In the genomic region with DNA sequence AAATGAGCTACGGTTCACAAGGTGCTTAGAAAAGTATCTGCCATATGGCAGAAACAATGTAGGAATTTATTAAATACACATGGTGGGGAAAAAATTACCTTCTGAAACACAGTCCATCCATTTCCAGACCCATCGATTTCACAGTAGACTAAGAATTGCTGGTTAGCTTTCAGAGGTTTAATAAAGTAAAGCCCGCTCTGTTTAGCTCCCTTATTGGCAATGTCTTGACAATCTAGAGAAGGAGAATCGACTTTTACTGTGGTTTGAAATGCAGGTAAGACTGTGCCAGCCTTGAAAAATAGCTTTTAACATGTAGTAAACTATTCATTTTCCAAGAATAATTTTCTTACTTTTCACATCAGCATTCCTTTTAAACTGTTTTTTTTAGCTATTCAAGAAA, we compare ENCODE assay signal across 37 cellular contexts. TPM values are rescaled to one million over a fixed set of nuclear protein-coding genes. Genes with fewer than 3 reads are reported as not detected.
"Had no signal": no experiment of that assay in that cellular context is flagged by ENCODE, and none has a peak within 500 bp of the region (broad histone marks: within the 10 kb centered on the region; RNA-seq: fewer than 3 reads in every experiment).

No MANE protein-coding gene starts in this region.

- H3K4me3 ChIP-seq: adrenal gland, body of pancreas, breast epithelium had no signal

- FAIRE-seq: astrocyte, TTC549 had no signal

- H3K36me3 ChIP-seq: adrenal gland, brain microvascular endothelial cell, breast epithelium had no signal

- H3K36me3 Mint-ChIP-seq: activated naive CD4-positive, alpha-beta T cell treated with anti-CD3 and anti-CD28 coated beads, Interleukin-2, amount 50 U/mL, for 72 hours; activated naive CD8-positive, alpha-beta T cell treated with anti-CD3 and anti-CD28 coated beads for 36 hours had no signal

- H3K4me1 Mint-ChIP-seq: activated B cell treated with CpG ODN at 0.5 μM for 24 hours; activated CD4-positive, alpha-beta memory T cell treated with anti-CD3 and anti-CD28 coated beads, Interleukin-2, amount 10 ng/mL, durations not matched to agents 7 days and 5 days; activated CD4-positive, alpha-beta T cell treated with anti-CD3 and anti-CD28 coated beads, Interleukin-2, amount 10 ng/mL, durations not matched to agents 7 days and 5 days; activated naive CD8-positive, alpha-beta T cell treated with anti-CD3 and anti-CD28 coated beads for 36 hours; activated T-helper 17 cell treated with anti-CD3 and anti-CD28 coated beads, Interleukin-2, amount 50 U/mL, for 72 hours had no signal

- ATAC-seq: activated naive CD4-positive, alpha-beta T cell treated with anti-CD3 and anti-CD28 coated beads, Interleukin-2, amount 50 U/mL, for 72 hours; activated T-cell treated with anti-CD3 and anti-CD28 coated beads, Interleukin-2, amount 50 U/mL, for 4 hours; activated T-cell treated with anti-CD3 and anti-CD28 coated beads, Interleukin-2, amount 50 U/mL, for 72 hours; activated T-helper 17 cell treated with anti-CD3 and anti-CD28 coated beads, Interleukin-2, amount 50 U/mL, for 72 hours; body of pancreas had no signal

- H3K4me1 ChIP-seq: adrenal gland, body of pancreas, breast epithelium had no signal

- H3K27ac Mint-ChIP-seq: activated B cell treated with CpG ODN at 0.5 μM for 24 hours; activated CD4-positive, alpha-beta memory T cell treated with anti-CD3 and anti-CD28 coated beads, Interleukin-2, amount 10 ng/mL, durations not matched to agents 7 days and 5 days; activated CD4-positive, alpha-beta T cell treated with anti-CD3 and anti-CD28 coated beads, Interleukin-2, amount 10 ng/mL, durations not matched to agents 7 days and 5 days; activated naive CD4-positive, alpha-beta T cell treated with anti-CD3 and anti-CD28 coated beads for 36 hours; activated naive CD4-positive, alpha-beta T cell treated with anti-CD3 and anti-CD28 coated beads, Interleukin-2, amount 50 U/mL, for 72 hours; activated naive CD8-positive, alpha-beta T cell treated with anti-CD3 and anti-CD28 coated beads for 36 hours; activated T-cell treated with anti-CD3 and anti-CD28 coated beads, Interleukin-2, amount 50 U/mL, for 72 hours; activated T-helper 1 cell treated with anti-CD3 and anti-CD28 coated beads, Interleukin-12 subunit alpha, Interleukin-12 subunit beta, Interleukin-2, Interleukin-4 antibody, amounts not matched to agents 30 ng/mL and 10 ng/mL and 1 ng/mL, durations not matched to agents 14 hours and 24 hours and 36 hours; activated T-helper 17 cell treated with anti-CD3 and anti-CD28 coated beads, Interleukin-2, amount 50 U/mL, for 72 hours; T-helper 1 cell treated with Interleukin-12 subunit alpha and Interleukin-12 subunit beta and Interleukin-4 antibody, amounts not matched to agents 30 μg/mL and 1 μg/mL, for 36 hours; T-helper 2 cell treated with Interferon-gamma antibody and Interleukin-4, amounts not matched to agents 5 μg/mL and 100 μg/mL, for 36 hours had no signal

- H3K9me3 ChIP-seq: adrenal gland, body of pancreas, breast epithelium had no signal

- H3K4me3 Mint-ChIP-seq: activated B cell treated with CpG ODN at 0.5 μM for 24 hours; activated CD4-positive, alpha-beta memory T cell treated with anti-CD3 and anti-CD28 coated beads, Interleukin-2, amount 10 ng/mL, durations not matched to agents 7 days and 5 days; activated CD4-positive, alpha-beta T cell treated with anti-CD3 and anti-CD28 coated beads, Interleukin-2, amount 10 ng/mL, durations not matched to agents 7 days and 5 days; activated naive CD4-positive, alpha-beta T cell treated with anti-CD3 and anti-CD28 coated beads for 36 hours; activated naive CD8-positive, alpha-beta T cell treated with anti-CD3 and anti-CD28 coated beads for 36 hours; activated T-cell treated with anti-CD3 and anti-CD28 coated beads, Interleukin-2, amount 50 U/mL, for 4 hours; activated T-cell treated with anti-CD3 and anti-CD28 coated beads, Interleukin-2, amount 50 U/mL, for 72 hours; activated T-helper 1 cell treated with anti-CD3 and anti-CD28 coated beads, Interleukin-12 subunit alpha, Interleukin-12 subunit beta, Interleukin-2, Interleukin-4 antibody, amounts not matched to agents 30 ng/mL and 10 ng/mL and 1 ng/mL, durations not matched to agents 14 hours and 24 hours and 36 hours; activated T-helper 17 cell treated with anti-CD3 and anti-CD28 coated beads, Interleukin-2, amount 50 U/mL, for 72 hours; T-helper 1 cell treated with Interleukin-12 subunit alpha and Interleukin-12 subunit beta and Interleukin-4 antibody, amounts not matched to agents 30 μg/mL and 1 μg/mL, for 36 hours; T-helper 2 cell treated with Interferon-gamma antibody and Interleukin-4, amounts not matched to agents 5 μg/mL and 100 μg/mL, for 36 hours had no signal

- H3K27me3 ChIP-seq: adrenal gland, body of pancreas, brain microvascular endothelial cell, breast epithelium had no signal

- H3K27ac ChIP-seq: adrenal gland, body of pancreas, brain microvascular endothelial cell, breast epithelium, VCaP had no signal

- DNase-seq: activated B cell treated with CpG ODN at 0.5 μM for 24 hours; activated CD4-positive, alpha-beta memory T cell treated with anti-CD3 and anti-CD28 coated beads, Interleukin-2, amount 10 ng/mL, durations not matched to agents 7 days and 5 days; activated CD4-positive, alpha-beta T cell treated with anti-CD3 and anti-CD28 coated beads for 48 hours; activated CD4-positive, alpha-beta T cell treated with anti-CD3 and anti-CD28 coated beads, Interleukin-2, amount 10 ng/mL, durations not matched to agents 7 days and 5 days; activated CD4-positive, alpha-beta T cell treated with anti-CD3 and anti-CD28 coated beads, Interleukin-2, amount 50 U/mL, for 48 hours; activated CD4-positive, CD25-positive, alpha-beta regulatory T cell treated with anti-CD3 and anti-CD28 coated beads, Interleukin-2, amount 50 U/mL, for 72 hours; activated CD8-positive, alpha-beta memory T cell treated with anti-CD3 and anti-CD28 coated beads, Interleukin-2, amount 50 U/mL, for 4 hours; activated effector memory CD4-positive, alpha-beta T cell treated with anti-CD3 and anti-CD28 coated beads, Interleukin-2, amount 50 U/mL, for 16 hours; activated gamma-delta T cell treated with Interleukin-2 at 50 U/mL for 16 hours; activated naive CD4-positive, alpha-beta T cell; activated naive CD4-positive, alpha-beta T cell treated with anti-CD3 and anti-CD28 coated beads for 36 hours; activated naive CD4-positive, alpha-beta T cell treated with anti-CD3 and anti-CD28 coated beads, Interleukin-2, amount 50 U/mL, for 16 hours; activated naive CD8-positive, alpha-beta T cell treated with anti-CD3 and anti-CD28 coated beads for 36 hours; activated T-cell treated with anti-CD3 and anti-CD28 coated beads for 4 hours; activated T-cell treated with anti-CD3 and anti-CD28 coated beads, Interleukin-2, amount 50 U/mL, for 1 hour; activated T-cell treated with anti-CD3 and anti-CD28 coated beads, Interleukin-2, amount 50 U/mL, for 4 hours; activated T-cell treated with anti-CD3 and anti-CD28 coated beads, Interleukin-2, amount 50 U/mL, for 72 hours; adrenal gland; amniotic stem cell; aorta; body of pancreas; brain microvascular endothelial cell; central memory CD4-positive, alpha-beta T cell; T-helper 1 cell; T-helper 2 cell; T-helper 9 cell had no signal

- H3K9me3 Mint-ChIP-seq: activated B cell treated with CpG ODN at 0.5 μM for 24 hours; activated CD4-positive, alpha-beta memory T cell treated with anti-CD3 and anti-CD28 coated beads, Interleukin-2, amount 10 ng/mL, durations not matched to agents 7 days and 5 days; activated CD4-positive, alpha-beta T cell treated with anti-CD3 and anti-CD28 coated beads, Interleukin-2, amount 10 ng/mL, durations not matched to agents 7 days and 5 days; activated naive CD4-positive, alpha-beta T cell treated with anti-CD3 and anti-CD28 coated beads for 36 hours; activated naive CD4-positive, alpha-beta T cell treated with anti-CD3 and anti-CD28 coated beads, Interleukin-2, amount 50 U/mL, for 72 hours; activated naive CD8-positive, alpha-beta T cell treated with anti-CD3 and anti-CD28 coated beads for 36 hours; activated T-cell treated with anti-CD3 and anti-CD28 coated beads, Interleukin-2, amount 50 U/mL, for 4 hours; activated T-cell treated with anti-CD3 and anti-CD28 coated beads, Interleukin-2, amount 50 U/mL, for 72 hours; activated T-helper 1 cell treated with anti-CD3 and anti-CD28 coated beads, Interleukin-12 subunit alpha, Interleukin-12 subunit beta, Interleukin-2, Interleukin-4 antibody, amounts not matched to agents 30 ng/mL and 10 ng/mL and 1 ng/mL, durations not matched to agents 14 hours and 24 hours and 36 hours; activated T-helper 17 cell treated with anti-CD3 and anti-CD28 coated beads, Interleukin-2, amount 50 U/mL, for 72 hours; T-helper 1 cell treated with Interleukin-12 subunit alpha and Interleukin-12 subunit beta and Interleukin-4 antibody, amounts not matched to agents 30 μg/mL and 1 μg/mL, for 36 hours; T-helper 2 cell treated with Interferon-gamma antibody and Interleukin-4, amounts not matched to agents 5 μg/mL and 100 μg/mL, for 36 hours had no signal

RNA-seq across cellular contexts. Expression of a gene that starts 2.9 kb away (rescaled TPM):
- total RNA-seq: activated B cell treated with CpG ODN at 0.5 μM for 24 hours; activated CD4-positive, alpha-beta memory T cell treated with anti-CD3 and anti-CD28 coated beads, Interleukin-2, amount 10 ng/mL, durations not matched to agents 7 days and 5 days; activated CD4-positive, alpha-beta T cell treated with anti-CD3 and anti-CD28 coated beads, Interleukin-2, amount 10 ng/mL, durations not matched to agents 7 days and 5 days; activated CD8-positive, alpha-beta memory T cell treated with anti-CD3 and anti-CD28 coated beads for 36 hours; activated naive CD4-positive, alpha-beta T cell treated with anti-CD3 and anti-CD28 coated beads for 36 hours; activated naive CD4-positive, alpha-beta T cell treated with anti-CD3 and anti-CD28 coated beads, Interleukin-2, amount 50 U/mL, for 72 hours; activated naive CD8-positive, alpha-beta T cell treated with anti-CD3 and anti-CD28 coated beads for 36 hours; activated T-cell treated with anti-CD3 and anti-CD28 coated beads, Interleukin-2, amount 50 U/mL, for 72 hours; activated T-helper 1 cell treated with anti-CD3 and anti-CD28 coated beads, Interleukin-12 subunit alpha, Interleukin-12 subunit beta, Interleukin-2, Interleukin-4 antibody, amounts not matched to agents 30 ng/mL and 10 ng/mL and 1 ng/mL, durations not matched to agents 14 hours and 24 hours and 36 hours; activated T-helper 17 cell treated with anti-CD3 and anti-CD28 coated beads, Interleukin-2, amount 50 U/mL, for 72 hours; astrocyte; body of pancreas; cardiac septum had no signal

RNA-seq across cellular contexts. Expression of a gene that starts 19.0 kb away (rescaled TPM):
- total RNA-seq: activated B cell treated with CpG ODN at 0.5 μM for 24 hours; activated CD4-positive, alpha-beta memory T cell treated with anti-CD3 and anti-CD28 coated beads, Interleukin-2, amount 10 ng/mL, durations not matched to agents 7 days and 5 days; activated CD4-positive, alpha-beta T cell treated with anti-CD3 and anti-CD28 coated beads, Interleukin-2, amount 10 ng/mL, durations not matched to agents 7 days and 5 days; activated CD8-positive, alpha-beta memory T cell treated with anti-CD3 and anti-CD28 coated beads for 36 hours; activated naive CD4-positive, alpha-beta T cell treated with anti-CD3 and anti-CD28 coated beads for 36 hours; activated naive CD4-positive, alpha-beta T cell treated with anti-CD3 and anti-CD28 coated beads, Interleukin-2, amount 50 U/mL, for 72 hours; activated naive CD8-positive, alpha-beta T cell treated with anti-CD3 and anti-CD28 coated beads for 36 hours; activated T-cell treated with anti-CD3 and anti-CD28 coated beads, Interleukin-2, amount 50 U/mL, for 72 hours; activated T-helper 1 cell treated with anti-CD3 and anti-CD28 coated beads, Interleukin-12 subunit alpha, Interleukin-12 subunit beta, Interleukin-2, Interleukin-4 antibody, amounts not matched to agents 30 ng/mL and 10 ng/mL and 1 ng/mL, durations not matched to agents 14 hours and 24 hours and 36 hours; activated T-helper 17 cell treated with anti-CD3 and anti-CD28 coated beads, Interleukin-2, amount 50 U/mL, for 72 hours; aorta; astrocyte; cardiac septum had no signal

RNA-seq across cellular contexts. Expression of a gene that starts 46.7 kb away (rescaled TPM):
- total RNA-seq: activated B cell treated with CpG ODN at 0.5 μM for 24 hours; activated CD4-positive, alpha-beta memory T cell treated with anti-CD3 and anti-CD28 coated beads, Interleukin-2, amount 10 ng/mL, durations not matched to agents 7 days and 5 days; activated CD4-positive, alpha-beta T cell treated with anti-CD3 and anti-CD28 coated beads, Interleukin-2, amount 10 ng/mL, durations not matched to agents 7 days and 5 days; activated CD8-positive, alpha-beta memory T cell treated with anti-CD3 and anti-CD28 coated beads for 36 hours; activated naive CD4-positive, alpha-beta T cell treated with anti-CD3 and anti-CD28 coated beads for 36 hours; activated naive CD4-positive, alpha-beta T cell treated with anti-CD3 and anti-CD28 coated beads, Interleukin-2, amount 50 U/mL, for 72 hours; activated naive CD8-positive, alpha-beta T cell treated with anti-CD3 and anti-CD28 coated beads for 36 hours; activated T-cell treated with anti-CD3 and anti-CD28 coated beads, Interleukin-2, amount 50 U/mL, for 72 hours; activated T-helper 1 cell treated with anti-CD3 and anti-CD28 coated beads, Interleukin-12 subunit alpha, Interleukin-12 subunit beta, Interleukin-2, Interleukin-4 antibody, amounts not matched to agents 30 ng/mL and 10 ng/mL and 1 ng/mL, durations not matched to agents 14 hours and 24 hours and 36 hours; activated T-helper 17 cell treated with anti-CD3 and anti-CD28 coated beads, Interleukin-2, amount 50 U/mL, for 72 hours; aorta; body of pancreas; cardiac septum had no signal
